In the genomic region with DNA sequence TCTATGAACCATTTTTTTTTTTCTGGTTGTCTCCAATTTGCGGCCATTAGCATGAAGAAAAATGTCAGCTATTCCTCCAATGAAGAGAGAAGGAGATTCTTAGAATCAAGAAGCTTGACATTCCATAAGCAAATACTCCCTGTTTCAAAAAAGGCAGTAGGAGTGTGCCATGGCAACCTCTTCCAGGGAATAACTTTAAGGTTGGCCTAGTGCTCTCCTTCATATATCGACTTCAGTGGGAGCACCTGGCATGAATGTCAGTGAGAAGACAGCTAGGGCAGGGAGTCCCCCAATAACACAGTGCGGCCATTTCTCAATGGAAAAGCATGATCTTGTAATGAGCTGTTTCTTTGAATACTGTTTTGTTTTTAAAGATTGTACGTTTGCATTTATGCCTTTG, we compare ENCODE assay signal across 23 cellular contexts.
"Had no signal": no experiment of that assay in that cellular context is flagged by ENCODE, and none has a peak within 500 bp of the region (broad histone marks: within the 10 kb centered on the region; RNA-seq: fewer than 3 reads in every experiment).

No MANE protein-coding gene starts in this region.

- DNase-seq: colonic mucosa; cortex of kidney; dermis blood vessel endothelial cell; dorsolateral prefrontal cortex; effector CD4-positive, alpha-beta T cell; effector CD8-positive, alpha-beta T cell; effector memory CD4-positive, alpha-beta T cell; effector memory CD8-positive, alpha-beta T cell; endodermal cell; erythroblast; esophagus squamous epithelium; foreskin fibroblast; foreskin keratinocyte; foreskin melanocyte; gastrocnemius medialis; glutamatergic neuron; heart left ventricle; heart right ventricle had no signal

- H3K27ac ChIP-seq: colonic mucosa, coronary artery, dorsolateral prefrontal cortex, epithelial cell of prostate, esophagus muscularis mucosa, esophagus squamous epithelium, foreskin keratinocyte, gastrocnemius medialis, gastroesophageal sphincter, heart left ventricle, heart right ventricle had no signal

- H3K4me3 ChIP-seq: colonic mucosa, coronary artery, dorsolateral prefrontal cortex, esophagus muscularis mucosa, esophagus squamous epithelium, gastrocnemius medialis, gastroesophageal sphincter, heart left ventricle, heart right ventricle had no signal

- H3K27me3 ChIP-seq: colonic mucosa, dorsolateral prefrontal cortex, esophagus muscularis mucosa, esophagus squamous epithelium, foreskin keratinocyte, gastrocnemius medialis, gastroesophageal sphincter, heart left ventricle, heart right ventricle had no signal

- H3K36me3 ChIP-seq: colonic mucosa, esophagus muscularis mucosa, esophagus squamous epithelium, gastrocnemius medialis, gastroesophageal sphincter, heart left ventricle, heart right ventricle had no signal

- H3K4me1 ChIP-seq: colonic mucosa, esophagus muscularis mucosa, esophagus squamous epithelium, foreskin keratinocyte, gastrocnemius medialis, gastroesophageal sphincter, heart left ventricle, heart right ventricle had no signal

- ATAC-seq: effector memory CD8-positive, alpha-beta T cell; esophagus mucosa; foreskin keratinocyte; gastrocnemius medialis; gastroesophageal sphincter; heart left ventricle; heart right ventricle had no signal

- H3K9me3 ChIP-seq: colonic mucosa, esophagus muscularis mucosa, esophagus squamous epithelium, gastrocnemius medialis, gastroesophageal sphincter, heart left ventricle had no signal
